16 cellular contexts compared by ENCODE assay signal in genomic region chr17:39104657-39105056, GRCh38. TPM values are rescaled to one million over a fixed set of nuclear protein-coding genes. Genes with fewer than 3 reads are reported as not detected.
"Had no signal": no experiment of that assay in that cellular context is flagged by ENCODE, and none has a peak within 500 bp of the region (broad histone marks: within the 10 kb centered on the region; RNA-seq: fewer than 3 reads in every experiment).

No MANE protein-coding gene starts in this region.

- H3K9me3 ChIP-seq: body of pancreas, psoas muscle, thyroid gland had no signal

- H3K27ac ChIP-seq: psoas muscle, thyroid gland had no signal

- ATAC-seq: psoas muscle; sciatic nerve; stimulated activated effector memory CD8-positive, alpha-beta T cell treated with anti-CD3 and anti-CD28 coated beads, Interleukin-12 subunit alpha, Interleukin-12 subunit beta, amount 100 ng/mL, for 72 hours had no signal

- H3K27me3 ChIP-seq: body of pancreas, thyroid gland had no signal

- FAIRE-seq: colon, frontal cortex, TTC549 had no signal

- DNase-seq: activated CD4-positive, alpha-beta T cell treated with anti-CD3 and anti-CD28 coated beads, Interleukin-2, amount 50 U/mL, for 48 hours; activated T-cell treated with anti-CD3 and anti-CD28 coated beads for 4 hours; amniotic stem cell; caudate nucleus; head of caudate nucleus; kidney glomerular epithelial cell; psoas muscle; stimulated activated CD4-positive, alpha-beta T cell treated with anti-CD3 and anti-CD28 coated beads, Interleukin-4, amount 100 ng/mL, for 24 hours; thyroid gland had no signal

- H3K4me3 ChIP-seq: body of pancreas, psoas muscle, thyroid gland had no signal

- H3K36me3 ChIP-seq: thyroid gland had no signal

- H3K4me1 ChIP-seq: psoas muscle, thyroid gland had no signal

RNA-seq across cellular contexts. Expression of gene PLXDC1, which starts 46.8 kb away (rescaled TPM):
- total RNA-seq: epithelial cell of proximal tubule had no signal
